In the genomic region with DNA sequence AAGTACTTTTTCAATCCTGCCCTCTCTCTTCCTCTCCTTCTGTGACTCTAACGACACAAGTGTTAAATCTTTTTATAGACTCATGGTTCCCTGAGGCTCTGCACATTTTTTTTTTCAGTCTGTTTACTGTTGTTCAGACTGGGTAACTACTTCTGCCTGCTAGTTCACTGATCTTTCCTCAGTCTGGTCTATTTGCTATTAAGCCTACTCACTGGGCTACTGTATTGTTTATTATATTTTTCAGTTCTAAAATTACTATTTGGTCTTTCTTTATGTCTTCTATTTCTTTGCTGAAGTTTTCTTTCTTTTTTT, we compare ENCODE assay signal across 9 cellular contexts. TPM values are rescaled to one million over a fixed set of nuclear protein-coding genes. Genes with fewer than 3 reads are reported as not detected.
DNase-seq lines count a peak whose midpoint lies in the region; ATAC-seq and TF ChIP-seq lines count a peak whose summit lies in the region.
"Had no signal": no experiment of that assay in that cellular context is flagged by ENCODE, and none has a peak within 500 bp of the region (broad histone marks: within the 10 kb centered on the region; RNA-seq: fewer than 3 reads in every experiment).

No MANE protein-coding gene starts in this region.

- H3K9me3 ChIP-seq in Caco-2 (no peaks in the 10 kb centered on the region), uterus (no peaks in the 10 kb centered on the region)

- H3K27me3 Mint-ChIP-seq in Caco-2 (ENCODE audit: insufficient read depth, unreplicated experiment) (no peaks in the 10 kb centered on the region), neural crest cell (ENCODE audit: low read depth) (no peaks in the 10 kb centered on the region)

- TF ChIP-seq CTCF in Caco-2 (IDR thresholded peaks at IDR 0.05; ENCODE audit: insufficient read depth in 1 of 2, low read depth in 1 of 2, low read length in 1 of 2, severe bottlenecking in 1 of 2, unreplicated experiment in 1 of 2) (no peak), neural crest cell (conservative IDR thresholded peaks at IDR 0.05) (no peak), uterus (IDR thresholded peaks at IDR 0.05) (no peak)

- H3K36me3 Mint-ChIP-seq in Caco-2 (ENCODE audit: insufficient read depth, unreplicated experiment) (peaks cover 12% of the 10 kb centered on the region), neural crest cell (ENCODE audit: low read depth) (no peaks in the 10 kb centered on the region)

- H3K27ac ChIP-seq in uterus: peak overlapping the region in 1 of 2 donors; percentile 4

- H3K4me3 Mint-ChIP-seq in Caco-2 (ENCODE audit: unreplicated experiment) (no peak overlapping the region), neural crest cell (no peak overlapping the region)

- H3K4me3 ChIP-seq in Caco-2 (ENCODE audit: low read depth, low read length): no peak overlapping the region
- H3K4me3 ChIP-seq in uterus: no peak overlapping the region

- no peaks in the 10 kb centered on the region for H3K9me3 Mint-ChIP-seq in Caco-2 (ENCODE audit: unreplicated experiment)
- no peaks in the 10 kb centered on the region for H3K9me3 Mint-ChIP-seq in neural crest cell

- H3K27me3 ChIP-seq in Caco-2 (replicated peaks; ENCODE audit: control insufficient read depth, insufficient read depth, low read length) (no peaks in the 10 kb centered on the region), uterus (no peaks in the 10 kb centered on the region)

- BruUV-seq in Caco-2 (replicated peaks; lab: Mats Ljungman, UMichigan): no TSS peak

- CTCF ChIA-PET in Caco-2 (lab: Charles Lee): no interaction called here

- ATAC-seq in Right ventricle myocardium superior (ENCODE audit: poor library complexity) (peak; percentile 86), GM21717 (IDR thresholded peaks at IDR 0.05; ENCODE audit: unreplicated experiment) (no peak)

- DNase-seq in Caco-2 (no peak), OCI-M1 (lab: John Stamatoyannopoulos, UW) (peak; percentile 55), Right ventricle myocardium superior (no peak), neural crest cell (ENCODE audit: low read depth, low spot score) (no peak), NCI-H345 (lab: John Stamatoyannopoulos, UW) (no peak), uterus (no peak)
- no peak for DNase-seq in stimulated activated CD4-positive, alpha-beta T cell treated with anti-CD3 and anti-CD28 coated beads, Interleukin-15, amount 100 ng/mL, for 24 hours
- DNase-seq: stimulated activated CD4-positive, alpha-beta T cell treated with anti-CD3 and anti-CD28 coated beads, Interleukin-4, amount 100 ng/mL, for 1 hour had no signal

- peak overlapping the region; percentile 27 for H3K27ac Mint-ChIP-seq in Caco-2 (ENCODE audit: unreplicated experiment)
- H3K27ac Mint-ChIP-seq in neural crest cell (ENCODE audit: unreplicated experiment): peak overlapping the region; percentile 5

- intact Hi-C loops in Caco-2 (cut with micrococcal nuclease; ENCODE audit: unreplicated experiment) (no loop called here), Right ventricle myocardium superior (cut with DNase I) (no loop called here), uterus (cut with DNase I; ENCODE audit: low total_unique reads) (no loop called here)

- H3K36me3 ChIP-seq in Caco-2 (ENCODE audit: control insufficient read depth, insufficient read depth, low read length) (no peaks in the 10 kb centered on the region), uterus (no peaks in the 10 kb centered on the region)

- no peak for TF ChIP-seq POLR2A in uterus (IDR thresholded peaks at IDR 0.05)

- H3K4me1 ChIP-seq in Caco-2 (peaks cover 8% of the 10 kb centered on the region; the same call in 1 of the 2 replicates), uterus (no peaks in the 10 kb centered on the region)

- peaks cover 19% of the 10 kb centered on the region for H3K4me1 Mint-ChIP-seq in Caco-2 (ENCODE audit: low read depth, unreplicated experiment)
- H3K4me1 Mint-ChIP-seq in neural crest cell: peaks cover 25% of the 10 kb centered on the region

- POLR2A ChIA-PET in Caco-2 (lab: Charles Lee): no interaction called here

RNA-seq across cellular contexts. Expression of a gene that starts 21.3 kb away (rescaled TPM):
- total RNA-seq in Caco-2 (2022) (70.9 and 71.6 TPM in 2 replicates), Right ventricle myocardium superior (38.6 TPM), neural crest cell (56.4 TPM in 2 replicates), uterus (10 to 100 TPM in 3 of 4 donors, 1 to 10 TPM in 1; 9.7 to 67.9 (median 56.0) TPM)
